In the genomic region with DNA sequence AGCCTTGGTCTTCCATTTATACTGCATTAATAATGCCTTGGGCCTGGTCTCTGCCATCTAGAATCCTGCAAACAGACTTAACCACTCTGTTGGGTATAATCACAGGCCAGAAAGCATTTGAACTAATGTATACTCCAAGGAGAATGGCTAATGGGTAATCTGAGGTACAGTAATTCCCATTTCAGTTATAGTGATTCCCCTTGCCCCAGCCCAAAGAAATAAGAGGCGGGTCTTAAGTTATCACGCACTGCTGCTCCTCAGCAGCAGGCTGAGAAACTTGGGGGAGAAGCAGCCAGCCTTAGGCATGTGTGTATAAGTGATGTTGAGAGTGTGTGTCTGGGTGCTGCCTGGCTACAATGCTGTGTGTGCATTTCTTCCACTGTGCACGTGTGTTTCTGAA, we compare ENCODE assay signal across 29 cellular contexts. TPM values are rescaled to one million over a fixed set of nuclear protein-coding genes. Genes with fewer than 3 reads are reported as not detected.
"Had no signal": no experiment of that assay in that cellular context is flagged by ENCODE, and none has a peak within 500 bp of the region (broad histone marks: within the 10 kb centered on the region; RNA-seq: fewer than 3 reads in every experiment).

No MANE protein-coding gene starts in this region.

- H3K36me3 ChIP-seq: adrenal gland, breast epithelium, Peyer's patch had no signal

- H3K4me3 Mint-ChIP-seq: activated B cell treated with CpG ODN at 0.5 μM for 24 hours; activated CD8-positive, alpha-beta T cell treated with anti-CD3 and anti-CD28 coated beads, Interleukin-2, amount 10 ng/mL, durations not matched to agents 7 days and 5 days; activated T-cell treated with anti-CD3 and anti-CD28 coated beads, Interleukin-2, amount 50 U/mL, for 24 hours had no signal

- H3K4me1 ChIP-seq: adrenal gland, breast epithelium had no signal

- H3K4me3 ChIP-seq: adrenal gland, body of pancreas, breast epithelium, Peyer's patch had no signal

- H3K27ac ChIP-seq: adrenal gland, body of pancreas, breast epithelium, Peyer's patch, VCaP had no signal

- ATAC-seq: activated CD8-positive, alpha-beta T cell treated with anti-CD3 and anti-CD28 coated beads, Interleukin-2, amount 10 ng/mL, durations not matched to agents 7 days and 5 days; activated naive CD4-positive, alpha-beta T cell treated with anti-CD3 and anti-CD28 coated beads, Interleukin-2, amount 50 U/mL, for 72 hours; body of pancreas; Right ventricle myocardium inferior had no signal

- H3K9me3 ChIP-seq: adrenal gland, body of pancreas, breast epithelium, Peyer's patch had no signal

- H3K27me3 ChIP-seq: body of pancreas had no signal

- H3K27ac Mint-ChIP-seq: activated B cell treated with CpG ODN at 0.5 μM for 24 hours; activated CD8-positive, alpha-beta T cell treated with anti-CD3 and anti-CD28 coated beads, Interleukin-2, amount 10 ng/mL, durations not matched to agents 7 days and 5 days; activated naive CD4-positive, alpha-beta T cell treated with anti-CD3 and anti-CD28 coated beads, Interleukin-2, amount 50 U/mL, for 72 hours; activated T-cell treated with anti-CD3 and anti-CD28 coated beads, Interleukin-2, amount 50 U/mL, for 24 hours; activated T-helper 2 cell treated with anti-CD3 and anti-CD28 coated beads, Interferon-gamma antibody, Interleukin-2, Interleukin-4, amounts not matched to agents 10 μg/mL and 5 μg/mL and 100 μg/mL, durations not matched to agents 14 hours and 24 hours and 36 hours had no signal

- H3K9me3 Mint-ChIP-seq: activated B cell treated with CpG ODN at 0.5 μM for 24 hours; activated naive CD4-positive, alpha-beta T cell treated with anti-CD3 and anti-CD28 coated beads, Interleukin-2, amount 50 U/mL, for 72 hours; activated T-cell treated with anti-CD3 and anti-CD28 coated beads, Interleukin-2, amount 50 U/mL, for 24 hours; activated T-helper 2 cell treated with anti-CD3 and anti-CD28 coated beads, Interferon-gamma antibody, Interleukin-2, Interleukin-4, amounts not matched to agents 10 μg/mL and 5 μg/mL and 100 μg/mL, durations not matched to agents 14 hours and 24 hours and 36 hours had no signal

- DNase-seq: activated B cell treated with CpG ODN at 0.5 μM for 24 hours; activated CD4-positive, alpha-beta T cell treated with anti-CD3 and anti-CD28 coated beads for 4 hours; activated CD4-positive, alpha-beta T cell treated with anti-CD3 and anti-CD28 coated beads, Interleukin-2, amount 50 U/mL, for 4 hours; activated CD4-positive, CD25-positive, alpha-beta regulatory T cell treated with anti-CD3 and anti-CD28 coated beads, Interleukin-2, amount 50 U/mL, for 72 hours; activated CD8-positive, alpha-beta T cell treated with anti-CD3 and anti-CD28 coated beads, Interleukin-2, amount 10 ng/mL, durations not matched to agents 7 days and 5 days; activated gamma-delta T cell; activated naive CD4-positive, alpha-beta T cell treated with Interleukin-2 at 50 U/mL for 16 hours; activated T-cell treated with anti-CD3 and anti-CD28 coated beads, Interleukin-2, amount 50 U/mL, for 24 hours; adrenal gland; body of pancreas; NCI-H1105; NCI-H1436; NCI-H1694; NCI-H1930; NCI-H2081 treated with DMSO at 0.1 percent for 48 hours; NCI-H345; NCI-H524 treated with DMSO at 0.1 percent for 48 hours; Peyer's patch; RPMI8226; SIG-M5; SW 1271; T-helper 1 cell; T-helper 2 cell; T-helper 9 cell had no signal

RNA-seq across cellular contexts. Expression of gene LPAR3, which starts 2.4 kb away (rescaled TPM):
- total RNA-seq: activated T-helper 2 cell treated with anti-CD3 and anti-CD28 coated beads, Interferon-gamma antibody, Interleukin-2, Interleukin-4, amounts not matched to agents 10 μg/mL and 5 μg/mL and 100 μg/mL, durations not matched to agents 14 hours and 24 hours and 36 hours had no signal
